25 cellular contexts compared by ENCODE assay signal in genomic region chr13:51449018-51449417, GRCh38. TPM values are rescaled to one million over a fixed set of nuclear protein-coding genes. Genes with fewer than 3 reads are reported as not detected.
DNase-seq lines count a peak whose midpoint lies in the region; ATAC-seq and TF ChIP-seq lines count a peak whose summit lies in the region.
"Had no signal": no experiment of that assay in that cellular context is flagged by ENCODE, and none has a peak within 500 bp of the region (broad histone marks: within the 10 kb centered on the region; RNA-seq: fewer than 3 reads in every experiment).

No MANE protein-coding gene starts in this region.

- no peak for TF ChIP-seq CTCF in uterus (IDR thresholded peaks at IDR 0.05)

- no peak overlapping the region for H2BK15ac ChIP-seq in mesenchymal stem cell (ENCODE audit: low read depth, poor library complexity, severe bottlenecking)

- no peak for TF ChIP-seq POLR2A in uterus (IDR thresholded peaks at IDR 0.05)

- CTCF ChIA-PET in CD8-positive, alpha-beta memory T cell (lab: Charles Lee) = no interaction called here

- no peak overlapping the region for H2BK12ac ChIP-seq in mesenchymal stem cell (ENCODE audit: low read length in 2 of 2)

- peaks cover 32% of the 10 kb centered on the region for H3K36me3 Mint-ChIP-seq in T-helper 2 cell treated with Interferon-gamma antibody and Interleukin-4, amounts not matched to agents 5 μg/mL and 100 μg/mL, for 36 hours (ENCODE audit: low read depth)
- H3K36me3 Mint-ChIP-seq in CD8-positive, alpha-beta memory T cell = peaks cover 0 to 46% (median 5%) of the 10 kb centered on the region in 3 donors
- H3K36me3 Mint-ChIP-seq in activated T-helper 1 cell treated with anti-CD3 and anti-CD28 coated beads, Interleukin-12 subunit alpha, Interleukin-12 subunit beta, Interleukin-2, Interleukin-4 antibody, amounts not matched to agents 30 ng/mL and 10 ng/mL and 1 ng/mL, durations not matched to agents 14 hours and 24 hours and 36 hours (ENCODE audit: low read depth) = peaks cover 33% of the 10 kb centered on the region

- H3K9ac ChIP-seq in mesenchymal stem cell (ENCODE audit: low read length) = peak overlapping the region; percentile 89
- H3K9ac ChIP-seq: BLaER1, KMS-11, SK-N-SH had no signal

- H3K14ac ChIP-seq in mesenchymal stem cell (ENCODE audit: low read length in 2 of 2) = no peak overlapping the region

- ATAC-seq in GM19463 (IDR thresholded peaks at IDR 0.05; ENCODE audit: unreplicated experiment) = no peak
- ATAC-seq: activated CD4-positive, CD25-positive, alpha-beta regulatory T cell treated with anti-CD3 and anti-CD28 coated beads, Interleukin-2, amount 50 U/mL, for 24 hours; activated CD8-positive, alpha-beta memory T cell treated with anti-CD3 and anti-CD28 coated beads, Interleukin-2, amount 10 ng/mL, durations not matched to agents 7 days and 5 days; lower lobe of right lung had no signal

- H2BK120ac ChIP-seq in mesenchymal stem cell (ENCODE audit: low read depth, low read length) = no peak overlapping the region

- H2BK5ac ChIP-seq in mesenchymal stem cell (ENCODE audit: low read depth, low read length, poor library complexity, severe bottlenecking) = no peak overlapping the region

- H4K91ac ChIP-seq in mesenchymal stem cell (ENCODE audit: low read length) = no peak overlapping the region

- H3K18ac ChIP-seq in mesenchymal stem cell (ENCODE audit: low read depth in 1 of 2, low read length in 2 of 2) = no peak overlapping the region

- no peaks in the 10 kb centered on the region for H3K27me3 Mint-ChIP-seq in T-helper 2 cell treated with Interferon-gamma antibody and Interleukin-4, amounts not matched to agents 5 μg/mL and 100 μg/mL, for 36 hours (ENCODE audit: low read depth)
- peaks cover 0 to 8% of the 10 kb centered on the region in 2 donors for H3K27me3 Mint-ChIP-seq in CD8-positive, alpha-beta memory T cell
- no peaks in the 10 kb centered on the region for H3K27me3 Mint-ChIP-seq in activated T-helper 1 cell treated with anti-CD3 and anti-CD28 coated beads, Interleukin-12 subunit alpha, Interleukin-12 subunit beta, Interleukin-2, Interleukin-4 antibody, amounts not matched to agents 30 ng/mL and 10 ng/mL and 1 ng/mL, durations not matched to agents 14 hours and 24 hours and 36 hours (ENCODE audit: insufficient read depth)
- H3K27me3 Mint-ChIP-seq: activated CD8-positive, alpha-beta memory T cell treated with anti-CD3 and anti-CD28 coated beads, Interleukin-2, amount 10 ng/mL, durations not matched to agents 7 days and 5 days had no signal

- intact Hi-C loops in activated T-helper 1 cell treated with anti-CD3 and anti-CD28 coated beads, Interleukin-12 subunit alpha, Interleukin-12 subunit beta, Interleukin-2, Interleukin-4 antibody, amounts not matched to agents 30 ng/mL and 10 ng/mL and 1 ng/mL, durations not matched to agents 14 hours and 24 hours and 36 hours (cut with micrococcal nuclease) = loop anchor here (1.0 kb wide), 1 partner anchor 24 kb away; no protein-coding TSS in a partner anchor
- intact Hi-C loops in uterus (cut with DNase I; ENCODE audit: low total_unique reads) = no loop called here

- H2AFZ ChIP-seq in mesenchymal stem cell (ENCODE audit: low read depth, low read length) = no peak overlapping the region

- no peak overlapping the region for H2AK5ac ChIP-seq in mesenchymal stem cell (ENCODE audit: low read length, severe bottlenecking)

- DNase-seq in T-helper 2 cell treated with Interferon-gamma antibody and Interleukin-4, amounts not matched to agents 5 μg/mL and 100 μg/mL, for 36 hours (ENCODE audit: low spot score) = no peak
- no peak for DNase-seq in T-helper 2 cell
- no peak for DNase-seq in CD8-positive, alpha-beta memory T cell
- DNase-seq in activated T-helper 1 cell treated with anti-CD3 and anti-CD28 coated beads, Interleukin-12 subunit alpha, Interleukin-12 subunit beta, Interleukin-2, Interleukin-4 antibody, amounts not matched to agents 30 ng/mL and 10 ng/mL and 1 ng/mL, durations not matched to agents 14 hours and 24 hours and 36 hours (ENCODE audit: low spot score) = no peak
- DNase-seq in mesenchymal stem cell = no peak
- DNase-seq in uterus = no peak
- DNase-seq in DMS153 (lab: John Stamatoyannopoulos, UW) = no peak
- DNase-seq: activated CD8-positive, alpha-beta memory T cell treated with anti-CD3 and anti-CD28 coated beads, Interleukin-2, amount 10 ng/mL, durations not matched to agents 7 days and 5 days; activated gamma-delta T cell; caudate nucleus; dorsolateral prefrontal cortex; foreskin fibroblast; islet precursor cell; lower lobe of right lung; NCI-H1048; NCI-H510A treated with DMSO at 0.1 percent for 48 hours; occipital lobe; SK-N-SH; stimulated activated CD4-positive, alpha-beta T cell treated with anti-CD3 and anti-CD28 coated beads, Interleukin-12 subunit alpha, Interleukin-12 subunit beta, amount 100 ng/mL, for 4 hours had no signal

- H4K8ac ChIP-seq in mesenchymal stem cell (ENCODE audit: low read length) = no peak overlapping the region

- peaks cover 1% of the 10 kb centered on the region for H3K79me1 ChIP-seq in mesenchymal stem cell (replicated peaks; ENCODE audit: low read length, poor library complexity, severe bottlenecking)

- H3K4me3 ChIP-seq in CD8-positive, alpha-beta memory T cell (ENCODE audit: low read length) = no peak overlapping the region
- H3K4me3 ChIP-seq in mesenchymal stem cell (ENCODE audit: insufficient read depth in 1 of 2, low read depth in 1 of 2, low read length in 2 of 2) (no peak overlapping the region), uterus (no peak overlapping the region)
- H3K4me3 ChIP-seq: BLaER1, lower lobe of right lung had no signal

- 100% methylated on average over 1 of the region's 1 CpG for WGBS in mesenchymal stem cell

- H3K9me3 Mint-ChIP-seq in T-helper 2 cell treated with Interferon-gamma antibody and Interleukin-4, amounts not matched to agents 5 μg/mL and 100 μg/mL, for 36 hours = no peaks in the 10 kb centered on the region
- H3K9me3 Mint-ChIP-seq in CD8-positive, alpha-beta memory T cell = peaks cover 0 to 2% (median 0%) of the 10 kb centered on the region in 5 donors
- H3K9me3 Mint-ChIP-seq in activated T-helper 1 cell treated with anti-CD3 and anti-CD28 coated beads, Interleukin-12 subunit alpha, Interleukin-12 subunit beta, Interleukin-2, Interleukin-4 antibody, amounts not matched to agents 30 ng/mL and 10 ng/mL and 1 ng/mL, durations not matched to agents 14 hours and 24 hours and 36 hours = no peaks in the 10 kb centered on the region

- peaks cover 24% of the 10 kb centered on the region for H3K4me1 ChIP-seq in CD8-positive, alpha-beta memory T cell (ENCODE audit: insufficient read depth, low read length)
- H3K4me1 ChIP-seq in mesenchymal stem cell (ENCODE audit: control insufficient read depth, insufficient read depth, low read depth, low read length) (no peaks in the 10 kb centered on the region), uterus (no peaks in the 10 kb centered on the region)

- no peak overlapping the region for H3K4me2 ChIP-seq in mesenchymal stem cell (ENCODE audit: low read length, poor library complexity, severe bottlenecking)
- H3K4me2 ChIP-seq: BLaER1, KMS-11, SK-N-SH had no signal

- POLR2A ChIA-PET in CD8-positive, alpha-beta memory T cell (lab: Charles Lee) = no interaction called here

- no peaks in the 10 kb centered on the region for H3K27me3 ChIP-seq in CD8-positive, alpha-beta memory T cell (ENCODE audit: insufficient read depth, low read length, poor library complexity, severe bottlenecking)
- no peaks in the 10 kb centered on the region for H3K27me3 ChIP-seq in mesenchymal stem cell (ENCODE audit: control insufficient read depth in 1 of 2, insufficient read depth in 1 of 2, low read length in 2 of 2)
- no peaks in the 10 kb centered on the region for H3K27me3 ChIP-seq in uterus
- H3K27me3 ChIP-seq: BLaER1, dorsolateral prefrontal cortex had no signal

- H3K23ac ChIP-seq in mesenchymal stem cell (ENCODE audit: low read length in 2 of 2) = no peak overlapping the region

- H3K36me3 ChIP-seq in CD8-positive, alpha-beta memory T cell (ENCODE audit: insufficient read depth, low read length) = peaks cover 7% of the 10 kb centered on the region
- H3K36me3 ChIP-seq in mesenchymal stem cell (ENCODE audit: control insufficient read depth in 1 of 2, insufficient read depth in 2 of 2, low read depth in 1 of 2, low read length in 2 of 2) = peaks cover 0 to 39% of the 10 kb centered on the region in 2 experiments
- H3K36me3 ChIP-seq in uterus = no peaks in the 10 kb centered on the region

- H3K4me1 Mint-ChIP-seq in T-helper 2 cell treated with Interferon-gamma antibody and Interleukin-4, amounts not matched to agents 5 μg/mL and 100 μg/mL, for 36 hours (ENCODE audit: low read depth) = peaks cover 15% of the 10 kb centered on the region
- H3K4me1 Mint-ChIP-seq in CD8-positive, alpha-beta memory T cell = peaks cover 32 to 51% (median 49%) of the 10 kb centered on the region in 3 donors
- peaks cover 37% of the 10 kb centered on the region for H3K4me1 Mint-ChIP-seq in activated T-helper 1 cell treated with anti-CD3 and anti-CD28 coated beads, Interleukin-12 subunit alpha, Interleukin-12 subunit beta, Interleukin-2, Interleukin-4 antibody, amounts not matched to agents 30 ng/mL and 10 ng/mL and 1 ng/mL, durations not matched to agents 14 hours and 24 hours and 36 hours (ENCODE audit: low read depth)

- no peak overlapping the region for H3K4ac ChIP-seq in mesenchymal stem cell (ENCODE audit: low read depth in 1 of 2, low read length in 2 of 2)

- H3K4me3 Mint-ChIP-seq in T-helper 2 cell treated with Interferon-gamma antibody and Interleukin-4, amounts not matched to agents 5 μg/mL and 100 μg/mL, for 36 hours = peak overlapping the region; percentile 46
- peak overlapping the region in 3 of 7 donors; percentile 8 to 75 (median 38) for H3K4me3 Mint-ChIP-seq in CD8-positive, alpha-beta memory T cell
- H3K4me3 Mint-ChIP-seq in activated T-helper 1 cell treated with anti-CD3 and anti-CD28 coated beads, Interleukin-12 subunit alpha, Interleukin-12 subunit beta, Interleukin-2, Interleukin-4 antibody, amounts not matched to agents 30 ng/mL and 10 ng/mL and 1 ng/mL, durations not matched to agents 14 hours and 24 hours and 36 hours = peak overlapping the region; percentile 15
- H3K4me3 Mint-ChIP-seq: activated CD8-positive, alpha-beta memory T cell treated with anti-CD3 and anti-CD28 coated beads, Interleukin-2, amount 10 ng/mL, durations not matched to agents 7 days and 5 days had no signal

- no peaks in the 10 kb centered on the region for H3K9me3 ChIP-seq in CD8-positive, alpha-beta memory T cell (ENCODE audit: low read length)
- H3K9me3 ChIP-seq in mesenchymal stem cell (ENCODE audit: control insufficient read depth, low read length) = no peaks in the 10 kb centered on the region
- no peaks in the 10 kb centered on the region for H3K9me3 ChIP-seq in uterus
- H3K9me3 ChIP-seq: BLaER1, lower lobe of right lung, SK-N-SH had no signal

- H3K27ac Mint-ChIP-seq in T-helper 2 cell treated with Interferon-gamma antibody and Interleukin-4, amounts not matched to agents 5 μg/mL and 100 μg/mL, for 36 hours = no peak overlapping the region
- peak overlapping the region in 6 of 8 donors; percentile 11 to 89 (median 56) for H3K27ac Mint-ChIP-seq in CD8-positive, alpha-beta memory T cell
- no peak overlapping the region for H3K27ac Mint-ChIP-seq in activated T-helper 1 cell treated with anti-CD3 and anti-CD28 coated beads, Interleukin-12 subunit alpha, Interleukin-12 subunit beta, Interleukin-2, Interleukin-4 antibody, amounts not matched to agents 30 ng/mL and 10 ng/mL and 1 ng/mL, durations not matched to agents 14 hours and 24 hours and 36 hours

- no peak overlapping the region for H3K27ac ChIP-seq in CD8-positive, alpha-beta memory T cell (ENCODE audit: low read depth, low read length)
- H3K27ac ChIP-seq in mesenchymal stem cell (ENCODE audit: low read length, poor library complexity, severe bottlenecking) (no peak overlapping the region), uterus (no peak overlapping the region)
- H3K27ac ChIP-seq: 22Rv1, BLaER1, epithelial cell of prostate, KMS-11, lower lobe of right lung had no signal

RNA-seq across cellular contexts. Expression of gene INTS6, which starts 3.8 kb away (rescaled TPM):
- total RNA-seq in CD8-positive, alpha-beta memory T cell = 10 to 100 TPM; 56.6 to 58.2 TPM
- 28.4 TPM for polyA plus RNA-seq in CD8-positive, alpha-beta memory T cell
- 76.6 and 81.7 TPM in 2 replicates for total RNA-seq in activated T-helper 1 cell treated with anti-CD3 and anti-CD28 coated beads, Interleukin-12 subunit alpha, Interleukin-12 subunit beta, Interleukin-2, Interleukin-4 antibody, amounts not matched to agents 30 ng/mL and 10 ng/mL and 1 ng/mL, durations not matched to agents 14 hours and 24 hours and 36 hours
- polyA plus RNA-seq in mesenchymal stem cell (2013, experiment 1 of 2) = 19.8 TPM
- 21.1 TPM for polyA plus RNA-seq in mesenchymal stem cell (2013, experiment 2 of 2)
- total RNA-seq in uterus = 10 to 100 TPM; 34.3 to 56.9 (median 53.0) TPM

Comparison
In these comparisons a context has a peak if more than half of its experiments do, and no peak if none do; other contexts are left out.
1. H3K27ac Mint-ChIP-seq: peak in CD8-positive, alpha-beta memory T cell (6 of 8); none in T-helper 2 cell treated with Interferon-gamma antibody and Interleukin-4, amounts not matched to agents 5 μg/mL and 100 μg/mL, for 36 hours (single experiment) and activated T-helper 1 cell treated with anti-CD3 and anti-CD28 coated beads, Interleukin-12 subunit alpha, Interleukin-12 subunit beta, Interleukin-2, Interleukin-4 antibody, amounts not matched to agents 30 ng/mL and 10 ng/mL and 1 ng/mL, durations not matched to agents 14 hours and 24 hours and 36 hours (single experiment).